11 cellular contexts compared by ENCODE assay signal in the genomic region with DNA sequence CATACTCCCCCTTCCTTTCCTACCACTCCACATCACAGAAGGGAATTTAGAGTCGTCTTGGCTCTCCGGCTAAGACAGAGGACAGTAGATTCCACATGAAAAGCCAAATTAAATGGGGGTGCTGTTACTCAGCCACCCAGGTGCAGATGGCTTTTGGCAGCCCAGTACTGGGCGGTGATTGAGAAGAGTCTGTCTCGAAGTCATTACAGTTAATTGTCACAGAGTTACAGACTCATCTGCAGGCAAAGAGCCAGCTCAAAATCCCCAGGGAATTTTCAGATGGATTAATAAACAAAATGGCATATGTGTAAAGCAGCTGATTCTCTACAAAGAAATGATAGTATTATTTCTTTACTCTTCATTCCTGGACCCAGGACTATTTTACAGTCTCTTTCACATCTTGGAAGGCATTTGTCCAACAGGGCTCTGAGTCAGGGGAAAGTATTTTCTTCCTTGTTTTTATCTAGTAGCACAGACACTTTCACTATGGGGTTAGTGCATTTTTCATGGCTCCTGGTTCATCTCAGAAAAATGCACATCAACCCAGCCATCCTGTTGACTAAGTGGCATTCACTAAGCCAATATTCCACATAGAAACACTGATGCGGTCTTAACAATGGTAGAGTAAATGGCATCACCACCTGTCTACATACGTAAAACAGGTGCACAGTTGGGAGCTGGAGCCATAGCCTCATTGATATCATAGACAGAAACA.
DNase-seq lines count a peak whose midpoint lies in the region; ATAC-seq and TF ChIP-seq lines count a peak whose summit lies in the region.
"Had no signal": no experiment of that assay in that cellular context is flagged by ENCODE, and none has a peak within 500 bp of the region (broad histone marks: within the 10 kb centered on the region; RNA-seq: fewer than 3 reads in every experiment).

No MANE protein-coding gene starts in this region.

- H3K4me1 ChIP-seq in ACC112 (ENCODE audit: control insufficient read depth, insufficient read depth, low read length, unreplicated experiment) (peaks cover 52% of the 10 kb centered on the region), Peyer's patch (peaks cover 0 to 4% (median 0%) of the 10 kb centered on the region in 4 donors)

- peaks cover 10% of the 10 kb centered on the region for H3K27me3 Mint-ChIP-seq in activated T-cell treated with anti-CD3 and anti-CD28 coated beads, Interleukin-2, amount 50 U/mL, for 24 hours
- H3K27me3 Mint-ChIP-seq in activated CD4-positive, alpha-beta T cell treated with anti-CD3 and anti-CD28 coated beads for 36 hours = peaks cover 8% of the 10 kb centered on the region

- POLR2A ChIA-PET in activated CD4-positive, alpha-beta T cell treated with anti-CD3 and anti-CD28 coated beads for 36 hours (lab: Charles Lee) = interaction anchor here (0.7 kb wide), 1 partner anchor 190 kb away, joined by 3 read pairs; no protein-coding TSS in a partner anchor

- peak overlapping the region; percentile 15; the same call in 1 of the 2 replicates for H3K27ac ChIP-seq in ACC112 (ENCODE audit: low read depth, low read length)
- H3K27ac ChIP-seq in Peyer's patch = no peak overlapping the region

- intact Hi-C loops in activated CD4-positive, alpha-beta T cell treated with anti-CD3 and anti-CD28 coated beads for 36 hours (cut with DNase I, micrococcal nuclease) = no loop called here

- no peaks in the 10 kb centered on the region for H3K9me3 ChIP-seq in Peyer's patch
- H3K9me3 ChIP-seq: thoracic aorta had no signal

- H3K36me3 ChIP-seq in ACC112 (ENCODE audit: insufficient read depth, low read length) (no peaks in the 10 kb centered on the region), Peyer's patch (no peaks in the 10 kb centered on the region)
- H3K36me3 ChIP-seq: thoracic aorta had no signal

- no peaks in the 10 kb centered on the region for H3K4me1 Mint-ChIP-seq in activated T-cell treated with anti-CD3 and anti-CD28 coated beads, Interleukin-2, amount 50 U/mL, for 24 hours (ENCODE audit: low read depth)
- H3K4me1 Mint-ChIP-seq in activated CD4-positive, alpha-beta T cell treated with anti-CD3 and anti-CD28 coated beads for 36 hours = no peaks in the 10 kb centered on the region

- no peak overlapping the region for H3K4me3 Mint-ChIP-seq in activated T-cell treated with anti-CD3 and anti-CD28 coated beads, Interleukin-2, amount 50 U/mL, for 24 hours
- no peak overlapping the region for H3K4me3 Mint-ChIP-seq in activated CD4-positive, alpha-beta T cell treated with anti-CD3 and anti-CD28 coated beads for 36 hours

- no peaks in the 10 kb centered on the region for H3K36me3 Mint-ChIP-seq in activated T-cell treated with anti-CD3 and anti-CD28 coated beads, Interleukin-2, amount 50 U/mL, for 24 hours (ENCODE audit: low read depth)
- H3K36me3 Mint-ChIP-seq in activated CD4-positive, alpha-beta T cell treated with anti-CD3 and anti-CD28 coated beads for 36 hours (ENCODE audit: low read depth) = no peaks in the 10 kb centered on the region

- TF ChIP-seq CTCF in fibroblast of villous mesenchyme (IDR thresholded peaks at IDR 0.05; ENCODE audit: insufficient read depth, low read depth, low read length) (no peak), Peyer's patch (IDR thresholded peaks at IDR 0.05) (no peak)

- H3K4me3 ChIP-seq in ACC112 (ENCODE audit: low read depth, low read length) = no peak overlapping the region
- no peak overlapping the region for H3K4me3 ChIP-seq in fibroblast of villous mesenchyme (ENCODE audit: low read depth, low read length)
- H3K4me3 ChIP-seq in Peyer's patch = no peak overlapping the region
- H3K4me3 ChIP-seq: thoracic aorta had no signal

- no peak for TF ChIP-seq POLR2A in Peyer's patch (IDR thresholded peaks at IDR 0.05)

- no peak for ATAC-seq in activated CD4-positive, alpha-beta T cell treated with anti-CD3 and anti-CD28 coated beads for 36 hours

- CTCF ChIA-PET in activated CD4-positive, alpha-beta T cell treated with anti-CD3 and anti-CD28 coated beads for 36 hours (lab: Charles Lee) = no interaction called here

- H3K27me3 ChIP-seq in ACC112 (ENCODE audit: insufficient read depth, low read length) (no peaks in the 10 kb centered on the region), Peyer's patch (no peaks in the 10 kb centered on the region)

- DNase-seq in HPDE6-E6E7 (ENCODE audit: extremely low spot score) (peak; percentile 23), RKO (ENCODE audit: low spot score) (peak; percentile 59), fibroblast of villous mesenchyme (ENCODE audit: low read depth) (peak; percentile 85), activated gamma-delta T cell treated with Interleukin-2 at 50 U/mL for 16 hours (no peak), Peyer's patch (no peak)
- no peak for DNase-seq in activated T-cell treated with anti-CD3 and anti-CD28 coated beads, Interleukin-2, amount 50 U/mL, for 24 hours
- DNase-seq in activated CD4-positive, alpha-beta T cell treated with anti-CD3 and anti-CD28 coated beads for 36 hours = no peak
- DNase-seq: activated CD4-positive, CD25-positive, alpha-beta regulatory T cell treated with anti-CD3 and anti-CD28 coated beads, Interleukin-2, amount 50 U/mL, for 72 hours; NCI-H526 treated with DMSO at 0.1 percent for 48 hours had no signal

- H3K27ac Mint-ChIP-seq in activated T-cell treated with anti-CD3 and anti-CD28 coated beads, Interleukin-2, amount 50 U/mL, for 24 hours = no peak overlapping the region
- H3K27ac Mint-ChIP-seq in activated CD4-positive, alpha-beta T cell treated with anti-CD3 and anti-CD28 coated beads for 36 hours = no peak overlapping the region

- H3K9me3 Mint-ChIP-seq in activated T-cell treated with anti-CD3 and anti-CD28 coated beads, Interleukin-2, amount 50 U/mL, for 24 hours = peaks cover 3% of the 10 kb centered on the region
- peaks cover 2% of the 10 kb centered on the region for H3K9me3 Mint-ChIP-seq in activated CD4-positive, alpha-beta T cell treated with anti-CD3 and anti-CD28 coated beads for 36 hours (ENCODE audit: low read depth)

- H2AFZ ChIP-seq in ACC112 (ENCODE audit: low read length, unreplicated experiment) = peak overlapping the region; percentile 0

- H3K79me2 ChIP-seq in ACC112 (ENCODE audit: control insufficient read depth, insufficient read depth, low read length, unreplicated experiment) = no peaks in the 10 kb centered on the region

Comparison
In these comparisons a context has a peak if more than half of its experiments do, and no peak if none do; other contexts are left out.
1. DNase-seq: peak in HPDE6-E6E7 (single experiment), RKO (single experiment) and fibroblast of villous mesenchyme (single experiment); none in activated gamma-delta T cell treated with Interleukin-2 at 50 U/mL for 16 hours (single experiment), Peyer's patch (0 of 3), activated T-cell treated with anti-CD3 and anti-CD28 coated beads, Interleukin-2, amount 50 U/mL, for 24 hours (single experiment) and activated CD4-positive, alpha-beta T cell treated with anti-CD3 and anti-CD28 coated beads for 36 hours (single experiment).